In the genomic region with DNA sequence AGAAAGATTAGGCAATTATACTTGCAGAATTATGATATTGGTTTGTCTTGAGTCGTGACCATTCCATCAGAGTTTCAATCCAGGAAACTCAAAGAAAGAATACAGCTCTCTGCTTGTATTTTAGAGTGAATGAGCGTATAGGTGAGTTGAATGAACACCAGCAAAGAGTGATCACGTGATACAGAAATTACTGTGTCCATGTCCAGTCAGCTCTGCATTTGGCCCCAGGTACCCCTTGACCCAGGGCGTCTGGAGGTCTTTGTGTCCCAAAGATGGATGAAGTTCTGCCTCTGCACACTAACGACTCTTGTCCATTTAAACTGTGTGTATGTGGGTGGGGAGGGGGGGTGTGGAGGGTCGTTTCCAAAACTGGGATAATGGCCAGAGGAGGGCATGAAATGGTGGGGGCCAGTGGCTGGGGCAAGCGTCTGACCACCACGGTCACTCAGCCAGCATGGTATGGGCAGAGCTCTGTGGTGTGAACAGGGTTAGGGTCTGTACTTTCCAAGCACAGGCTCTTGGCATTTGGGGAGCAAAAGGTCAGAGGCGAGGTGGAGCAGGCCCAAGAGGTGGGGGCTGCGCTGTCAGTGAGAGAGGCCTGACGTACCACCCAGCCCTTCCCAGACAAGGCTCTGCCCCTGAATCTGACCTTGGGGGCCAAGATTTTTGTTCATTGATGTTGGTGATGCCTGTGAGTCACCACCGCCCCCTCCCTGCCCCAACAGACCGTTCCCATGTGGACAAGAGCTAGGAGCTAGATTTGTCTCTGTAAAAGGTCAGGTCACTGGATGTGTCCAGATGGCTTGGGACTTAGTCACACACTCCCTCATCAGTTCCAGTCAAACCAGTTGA, we compare ENCODE assay signal across 8 cellular contexts. TPM values are rescaled to one million over a fixed set of nuclear protein-coding genes. Genes with fewer than 3 reads are reported as not detected.
DNase-seq lines count a peak whose midpoint lies in the region; ATAC-seq, FAIRE-seq and TF ChIP-seq lines count a peak whose summit lies in the region.

No MANE protein-coding gene starts in this region.

- DNase-seq in H7 (peak; percentile 15), iris pigment epithelial cell (ENCODE audit: low read depth) (peak; percentile 85), smooth muscle cell (lab: John Stamatoyannopoulos, UW; ENCODE audit: unreplicated experiment) (no peak), frontal cortex (ENCODE audit: low spot score in 2 of 2) (no peak)
- DNase-seq in activated CD4-positive, alpha-beta memory T cell treated with anti-CD3 and anti-CD28 coated beads, Interleukin-2, amount 10 ng/mL, durations not matched to agents 7 days and 5 days: no peak

- peaks cover 21% of the 10 kb centered on the region for H3K27me3 ChIP-seq in H7 (ENCODE audit: control insufficient read depth, insufficient read depth, low read length)
- no peaks in the 10 kb centered on the region for H3K27me3 ChIP-seq in smooth muscle cell (ENCODE audit: low read depth)

- peak overlapping the region; percentile 14 for H3K4me3 Mint-ChIP-seq in activated CD4-positive, alpha-beta memory T cell treated with anti-CD3 and anti-CD28 coated beads, Interleukin-2, amount 10 ng/mL, durations not matched to agents 7 days and 5 days

- no peak for FAIRE-seq in frontal cortex (lab: Jason Lieb, UNC)

- peaks cover 4% of the 10 kb centered on the region for H3K4me1 ChIP-seq in smooth muscle cell (ENCODE audit: low read depth)

- no peak overlapping the region for H2AFZ ChIP-seq in smooth muscle cell (ENCODE audit: low read depth)

- TF ChIP-seq CTCF in smooth muscle cell (IDR thresholded peaks at IDR 0.05; ENCODE audit: borderline replicate concordance, insufficient read depth, poor library complexity, severe bottlenecking): no peak

- CTCF ChIA-PET in activated CD4-positive, alpha-beta memory T cell treated with anti-CD3 and anti-CD28 coated beads, Interleukin-2, amount 10 ng/mL, durations not matched to agents 7 days and 5 days (lab: Charles Lee): interaction anchor here (0.8 to 1.3 kb wide), 4 partner anchors 101 to 161 kb away, joined by 3 to 7 read pairs (median 5); no protein-coding TSS in a partner anchor

- peak overlapping the region; percentile 78 for H3K9ac ChIP-seq in smooth muscle cell (ENCODE audit: low read depth)

- WGBS in smooth muscle cell (ENCODE audit: low lambda C conversion rate): 60% methylated on average over 12 of the region's 13 CpGs

- peak overlapping the region; percentile 77 for H3K27ac ChIP-seq in smooth muscle cell (ENCODE audit: low read depth)

- POLR2A ChIA-PET in activated CD4-positive, alpha-beta memory T cell treated with anti-CD3 and anti-CD28 coated beads, Interleukin-2, amount 10 ng/mL, durations not matched to agents 7 days and 5 days (lab: Charles Lee): no interaction called here

- no peaks in the 10 kb centered on the region for H3K9me3 Mint-ChIP-seq in activated CD4-positive, alpha-beta memory T cell treated with anti-CD3 and anti-CD28 coated beads, Interleukin-2, amount 10 ng/mL, durations not matched to agents 7 days and 5 days

- peaks cover 37% of the 10 kb centered on the region for H3K27me3 Mint-ChIP-seq in activated CD4-positive, alpha-beta memory T cell treated with anti-CD3 and anti-CD28 coated beads, Interleukin-2, amount 10 ng/mL, durations not matched to agents 7 days and 5 days

- no peaks in the 10 kb centered on the region for H3F3A ChIP-seq in smooth muscle cell (ENCODE audit: low read depth)

- no peaks in the 10 kb centered on the region for H3K9me3 ChIP-seq in smooth muscle cell (replicated peaks; ENCODE audit: low read depth)

- no peak overlapping the region for H3K27ac Mint-ChIP-seq in activated CD4-positive, alpha-beta memory T cell treated with anti-CD3 and anti-CD28 coated beads, Interleukin-2, amount 10 ng/mL, durations not matched to agents 7 days and 5 days

- H3K36me3 Mint-ChIP-seq in activated CD4-positive, alpha-beta memory T cell treated with anti-CD3 and anti-CD28 coated beads, Interleukin-2, amount 10 ng/mL, durations not matched to agents 7 days and 5 days (ENCODE audit: low read depth): no peaks in the 10 kb centered on the region

- peaks cover 9% of the 10 kb centered on the region for H3K4me1 Mint-ChIP-seq in activated CD4-positive, alpha-beta memory T cell treated with anti-CD3 and anti-CD28 coated beads, Interleukin-2, amount 10 ng/mL, durations not matched to agents 7 days and 5 days

- H3K36me3 ChIP-seq in H7 (replicated peaks; ENCODE audit: control insufficient read depth, insufficient read depth, low read length) (no peaks in the 10 kb centered on the region), smooth muscle cell (ENCODE audit: low read depth) (no peaks in the 10 kb centered on the region)

- H4K20me1 ChIP-seq in smooth muscle cell (ENCODE audit: low read depth): no peaks in the 10 kb centered on the region

- no peak overlapping the region for H3K4me3 ChIP-seq in H7 (ENCODE audit: insufficient read depth, low read depth, low read length)
- peak overlapping the region; percentile 91 for H3K4me3 ChIP-seq in smooth muscle cell

- H3K4me2 ChIP-seq in smooth muscle cell: peak overlapping the region; percentile 94

- no peak for ATAC-seq in HG02870 (IDR thresholded peaks at IDR 0.05; ENCODE audit: unreplicated experiment)
- ATAC-seq in GM19395 (IDR thresholded peaks at IDR 0.05; ENCODE audit: unreplicated experiment): no peak
- ATAC-seq in GM18909 (IDR thresholded peaks at IDR 0.05; ENCODE audit: poor library complexity, unreplicated experiment): no peak

- H3K79me2 ChIP-seq in smooth muscle cell (ENCODE audit: low read depth): peaks cover 39% of the 10 kb centered on the region

RNA-seq across cellular contexts. Expression of gene PTPRE, which starts 1.4 kb away (rescaled TPM):
- 0.04 and 0.69 TPM in 2 replicates for total RNA-seq in H7 (2014; rRNA removed; shearing (Covaris generic))
- total RNA-seq in activated CD4-positive, alpha-beta memory T cell treated with anti-CD3 and anti-CD28 coated beads, Interleukin-2, amount 10 ng/mL, durations not matched to agents 7 days and 5 days: 10 to 100 TPM; 29.2 to 30.6 TPM
- total RNA-seq in smooth muscle cell (17.0 and 22.7 TPM in 2 replicates), frontal cortex (16.3 TPM)
- 17.1 and 23.1 TPM in 2 replicates for polyA plus RNA-seq in smooth muscle cell

RNA-seq across cellular contexts. Expression of gene CLRN3, which starts 15.6 kb away (rescaled TPM):
- not detected in 2 replicates for total RNA-seq in H7 (2014; rRNA removed; shearing (Covaris generic))
- total RNA-seq in activated CD4-positive, alpha-beta memory T cell treated with anti-CD3 and anti-CD28 coated beads, Interleukin-2, amount 10 ng/mL, durations not matched to agents 7 days and 5 days: not detected
- not detected in 2 replicates for total RNA-seq in smooth muscle cell
- not detected in 2 replicates for polyA plus RNA-seq in smooth muscle cell
- not detected for total RNA-seq in frontal cortex

Comparison
In these comparisons a context has a peak if more than half of its experiments do, and no peak if none do; other contexts are left out.
1. DNase-seq: peak in H7 (single experiment) and iris pigment epithelial cell (single experiment); none in activated CD4-positive, alpha-beta memory T cell treated with anti-CD3 and anti-CD28 coated beads, Interleukin-2, amount 10 ng/mL, durations not matched to agents 7 days and 5 days (single experiment), smooth muscle cell (single experiment) and frontal cortex (0 of 2).
2. RNA of gene PTPRE, which starts 1.4 kb away (total RNA-seq): 29.2 to 30.6 TPM in activated CD4-positive, alpha-beta memory T cell treated with anti-CD3 and anti-CD28 coated beads, Interleukin-2, amount 10 ng/mL, durations not matched to agents 7 days and 5 days, 17.0 to 22.7 TPM in smooth muscle cell and 16.3 TPM in frontal cortex (single experiment); 0.04 to 0.69 TPM in H7; every median in the first group is over 10 times any median in the second.